Comparison of ENCODE assay signal across 11 cellular contexts in genomic region chr6:152450519-152450918, GRCh38.
"Had no signal": no experiment of that assay in that cellular context is flagged by ENCODE, and none has a peak within 500 bp of the region (broad histone marks: within the 10 kb centered on the region; RNA-seq: fewer than 3 reads in every experiment).

No MANE protein-coding gene starts in this region.

- H3K4me1 ChIP-seq: HAP-1 had no signal

- H3K4me1 Mint-ChIP-seq: GM23338 had no signal

- H3K4me3 Mint-ChIP-seq: GM23338, H9, HFFc6 had no signal

- H2AFZ ChIP-seq: GM23248, GM23338 had no signal

- H3K27ac ChIP-seq: GM23248 had no signal

- H3K9me3 Mint-ChIP-seq: GM23338, HFFc6 had no signal

- DNase-seq: GM23248, GOT3, H7, H9, HCEC 1CT, HFFc6 had no signal

- H3K9me3 ChIP-seq: HAP-1 had no signal

- H3K4me2 ChIP-seq: GM23338 had no signal

- H3K36me3 ChIP-seq: HAP-1 had no signal

- H3K9ac ChIP-seq: GM23248 had no signal

- H3K4me3 ChIP-seq: GM23248, GM23338, HAP-1 had no signal

- FAIRE-seq: H1, H54 had no signal

- ATAC-seq: GM23338, HCT116 had no signal

- H3K27ac Mint-ChIP-seq: GM23338, HFFc6 had no signal
